ENCODE assay signal across 28 cellular contexts in genomic region chr19:43749152-43749551, GRCh38. TPM values are rescaled to one million over a fixed set of nuclear protein-coding genes. Genes with fewer than 3 reads are reported as not detected.
DNase-seq lines count a peak whose midpoint lies in the region; ATAC-seq and TF ChIP-seq lines count a peak whose summit lies in the region.
"Had no signal": no experiment of that assay in that cellular context is flagged by ENCODE, and none has a peak within 500 bp of the region (broad histone marks: within the 10 kb centered on the region; RNA-seq: fewer than 3 reads in every experiment).

No MANE protein-coding gene starts in this region.

- no peaks in the 10 kb centered on the region for H3K27me3 Mint-ChIP-seq in stimulated activated naive CD8-positive, alpha-beta T cell treated with anti-CD3 and anti-CD28 coated beads, Interleukin-15, Interleukin-2, amounts not matched to agents 100 ng/mL and 50 ng/mL, for 24 hours
- H3K27me3 Mint-ChIP-seq in T-helper 17 cell (no peaks in the 10 kb centered on the region), endodermal cell (ENCODE audit: insufficient read depth) (no peaks in the 10 kb centered on the region)
- H3K27me3 Mint-ChIP-seq: effector memory CD8-positive, alpha-beta T cell had no signal

- H3K36me3 Mint-ChIP-seq in stimulated activated naive CD8-positive, alpha-beta T cell treated with anti-CD3 and anti-CD28 coated beads, Interleukin-15, Interleukin-2, amounts not matched to agents 100 ng/mL and 50 ng/mL, for 24 hours (ENCODE audit: low read depth), result peaks cover 65% of the 10 kb centered on the region
- H3K36me3 Mint-ChIP-seq in T-helper 17 cell (ENCODE audit: low read depth) (peaks cover 20% of the 10 kb centered on the region), endodermal cell (ENCODE audit: low read depth) (peaks cover 54% of the 10 kb centered on the region)

- peaks cover 54% of the 10 kb centered on the region for H3K36me3 ChIP-seq in endodermal cell (ENCODE audit: control insufficient read depth, insufficient read depth, low read length)

- H3K27ac ChIP-seq in endodermal cell (ENCODE audit: low read depth, low read length), result no peak overlapping the region
- H3K27ac ChIP-seq: esophagus muscularis mucosa, HL-60, stomach, tibial nerve had no signal

- H3K4me1 Mint-ChIP-seq in stimulated activated naive CD8-positive, alpha-beta T cell treated with anti-CD3 and anti-CD28 coated beads, Interleukin-15, Interleukin-2, amounts not matched to agents 100 ng/mL and 50 ng/mL, for 24 hours (ENCODE audit: low read depth), result peaks cover 58% of the 10 kb centered on the region
- H3K4me1 Mint-ChIP-seq in T-helper 17 cell, result peaks cover 32% of the 10 kb centered on the region
- H3K4me1 Mint-ChIP-seq in endodermal cell, result peaks cover 27% of the 10 kb centered on the region

- H3K4me3 ChIP-seq in endodermal cell (ENCODE audit: low read length), result no peak overlapping the region
- H3K4me3 ChIP-seq: esophagus muscularis mucosa, stomach, tibial nerve had no signal

- WGBS in endodermal cell (ENCODE audit: insufficient coverage in 1 of 2, insufficient read length in 1 of 2), 2 experiments, result 83 to 96% methylated on average over 5 to 7 of the region's 7 CpGs

- no peak for TF ChIP-seq CTCF in endodermal cell (conservative IDR thresholded peaks at IDR 0.05)

- no peaks in the 10 kb centered on the region for H3K9me3 ChIP-seq in T-helper 17 cell (ENCODE audit: control insufficient read depth, low read length, poor library complexity, severe bottlenecking)
- no peaks in the 10 kb centered on the region for H3K9me3 ChIP-seq in endodermal cell (ENCODE audit: control insufficient read depth, low read length)
- H3K9me3 ChIP-seq: esophagus muscularis mucosa, SK-N-SH, stomach, tibial nerve had no signal

- H3K4me1 ChIP-seq in endodermal cell (ENCODE audit: control insufficient read depth, insufficient read depth, low read length), result peaks cover 6% of the 10 kb centered on the region

- peak overlapping the region; percentile 29 for H3K27ac Mint-ChIP-seq in stimulated activated naive CD8-positive, alpha-beta T cell treated with anti-CD3 and anti-CD28 coated beads, Interleukin-15, Interleukin-2, amounts not matched to agents 100 ng/mL and 50 ng/mL, for 24 hours
- peak overlapping the region; percentile 79 for H3K27ac Mint-ChIP-seq in T-helper 17 cell
- peak overlapping the region; percentile 12 for H3K27ac Mint-ChIP-seq in endodermal cell

- H3K27me3 ChIP-seq in endodermal cell (ENCODE audit: control insufficient read depth, insufficient read depth, low read length, poor library complexity, severe bottlenecking), result no peaks in the 10 kb centered on the region
- H3K27me3 ChIP-seq: esophagus muscularis mucosa, stomach, tibial nerve had no signal

- ATAC-seq in stimulated activated naive CD8-positive, alpha-beta T cell treated with anti-CD3 and anti-CD28 coated beads, Interleukin-15, Interleukin-2, amounts not matched to agents 100 U/mL and 50 U/mL, for 24 hours, result no peak
- ATAC-seq in T-helper 17 cell (no peak), HG02623 (IDR thresholded peaks at IDR 0.05; ENCODE audit: unreplicated experiment) (no peak)
- ATAC-seq: effector memory CD8-positive, alpha-beta T cell; left ventricle myocardium superior; sciatic nerve had no signal

- H3K9ac ChIP-seq in endodermal cell (ENCODE audit: extremely low read depth, low read length, poor library complexity, severe bottlenecking), result no peak overlapping the region
- H3K9ac ChIP-seq: SK-N-SH had no signal

- H3K9me3 Mint-ChIP-seq in stimulated activated naive CD8-positive, alpha-beta T cell treated with anti-CD3 and anti-CD28 coated beads, Interleukin-15, Interleukin-2, amounts not matched to agents 100 ng/mL and 50 ng/mL, for 24 hours, result no peaks in the 10 kb centered on the region
- no peaks in the 10 kb centered on the region for H3K9me3 Mint-ChIP-seq in endodermal cell
- H3K9me3 Mint-ChIP-seq: effector memory CD8-positive, alpha-beta T cell; nephron progenitor cell had no signal

- no peak overlapping the region for H3K4me3 Mint-ChIP-seq in stimulated activated naive CD8-positive, alpha-beta T cell treated with anti-CD3 and anti-CD28 coated beads, Interleukin-15, Interleukin-2, amounts not matched to agents 100 ng/mL and 50 ng/mL, for 24 hours
- H3K4me3 Mint-ChIP-seq in T-helper 17 cell (no peak overlapping the region), endodermal cell (no peak overlapping the region)
- H3K4me3 Mint-ChIP-seq: effector memory CD8-positive, alpha-beta T cell; nephron progenitor cell had no signal

- DNase-seq in stimulated activated naive CD8-positive, alpha-beta T cell treated with anti-CD3 and anti-CD28 coated beads, Interleukin-15, Interleukin-2, amounts not matched to agents 100 U/mL and 50 U/mL, for 24 hours, result no peak
- DNase-seq in T-helper 17 cell (no peak), endodermal cell (no peak), mucosa of gallbladder (ENCODE audit: low spot score) (no peak), glomerular visceral epithelial cell (ENCODE audit: extremely low spot score) (no peak)
- DNase-seq: activated T-cell treated with anti-CD3 and anti-CD28 coated beads, Interleukin-2, amount 50 U/mL, for 1 hour; DMS53; effector memory CD8-positive, alpha-beta T cell; GDM1; hypothalamus; left ventricle myocardium superior; midbrain; NCI-H1092 treated with DMSO at 0.1 percent for 48 hours; NCI-H1930; NCI-H226; NCI-H774; nephron progenitor cell; SK-N-SH; stimulated activated CD4-positive, alpha-beta T cell treated with anti-CD3 and anti-CD28 coated beads, Interleukin-4, amount 100 ng/mL, for 4 hours; stomach; T-helper 9 cell had no signal

RNA-seq across cellular contexts. Expression of gene SMG9, which starts 5.6 kb away (rescaled TPM):
- total RNA-seq in T-helper 17 cell (10 to 100 TPM; 35.6 to 44.4 TPM), endodermal cell (10 to 100 TPM; 44.6 to 53.8 TPM), mucosa of gallbladder (71.4 TPM)
- polyA plus RNA-seq in endodermal cell (2013, experiment 1 of 2), result 43.1 TPM
- 38.6 TPM for polyA plus RNA-seq in endodermal cell (2013, experiment 2 of 2)

RNA-seq across cellular contexts. Expression of gene KCNN4, which starts 31.6 kb away (rescaled TPM):
- 10 to 100 TPM; 46.4 to 63.1 TPM for total RNA-seq in T-helper 17 cell
- total RNA-seq in endodermal cell, result not detected
- 0.89 TPM for polyA plus RNA-seq in endodermal cell (2013, experiment 1 of 2)
- polyA plus RNA-seq in endodermal cell (2013, experiment 2 of 2), result 0.29 TPM
- 10.5 TPM for total RNA-seq in mucosa of gallbladder
- total RNA-seq: frontal cortex had no signal

RNA-seq across cellular contexts. Expression of gene IRGC, which starts 33.3 kb away (rescaled TPM):
- total RNA-seq in T-helper 17 cell (not detected), endodermal cell (not detected), mucosa of gallbladder (not detected)
- not detected for polyA plus RNA-seq in endodermal cell (2013, experiment 1 of 2)
- polyA plus RNA-seq in endodermal cell (2013, experiment 2 of 2), result not detected
- total RNA-seq: esophagus muscularis mucosa, frontal cortex, left ventricle myocardium superior, sciatic nerve, stomach, tibial nerve had no signal
- polyA plus RNA-seq: SK-N-SH, stomach had no signal

RNA-seq across cellular contexts. Expression of gene LYPD5, which starts 53.1 kb away (rescaled TPM):
- total RNA-seq in T-helper 17 cell (under 1 TPM in 1 of 2 donors, not detected in 1; 0.45 TPM), endodermal cell (under 1 TPM in 1 of 2 donors, not detected in 1; 0.11 TPM), mucosa of gallbladder (1.6 TPM)
- polyA plus RNA-seq in endodermal cell (2013, experiment 1 of 2), result not detected
- polyA plus RNA-seq in endodermal cell (2013, experiment 2 of 2), result not detected

Comparison
In these comparisons a context has a peak if more than half of its experiments do, and no peak if none do; other contexts are left out.
1. H3K27ac Mint-ChIP-seq: peak in every context shown above with its lines; median percentile 79 in T-helper 17 cell; 29 in stimulated activated naive CD8-positive, alpha-beta T cell treated with anti-CD3 and anti-CD28 coated beads, Interleukin-15, Interleukin-2, amounts not matched to agents 100 ng/mL and 50 ng/mL, for 24 hours; 12 in endodermal cell.
2. RNA of gene KCNN4, which starts 31.6 kb away (total RNA-seq): 46.4 to 63.1 TPM in T-helper 17 cell and 10.5 TPM in mucosa of gallbladder (single experiment); not detected in endodermal cell; every median in the first group is over 10 times any median in the second.